Comparison of ENCODE assay signal across 20 cellular contexts in genomic region chr10:119286983-119287612, GRCh38.
DNase-seq lines count a peak whose midpoint lies in the region; ATAC-seq and TF ChIP-seq lines count a peak whose summit lies in the region.
"Had no signal": no experiment of that assay in that cellular context is flagged by ENCODE, and none has a peak within 500 bp of the region (broad histone marks: within the 10 kb centered on the region; RNA-seq: fewer than 3 reads in every experiment).

No MANE protein-coding gene starts in this region.

- no peak for DNase-seq in activated CD4-positive, alpha-beta T cell treated with anti-CD3 and anti-CD28 coated beads, Interleukin-2, amount 10 ng/mL, durations not matched to agents 24 days and 14 days
- no peak for DNase-seq in activated CD4-positive, alpha-beta T cell treated with anti-CD3 and anti-CD28 coated beads for 1 hour
- no peak for DNase-seq in CD4-positive, alpha-beta T cell
- no peak for DNase-seq in activated naive CD8-positive, alpha-beta T cell treated with anti-CD3 and anti-CD28 coated beads for 36 hours
- DNase-seq in natural killer cell treated with Interleukin-12 subunit alpha and Interleukin-12 subunit beta and Interleukin-15 and Interleukin-18, amount 100 ng/mL, for 72 hours (ENCODE audit: low spot score), result no peak
- DNase-seq in NCI-H1436 (lab: John Stamatoyannopoulos, UW) (no peak), COLO668 (lab: John Stamatoyannopoulos, UW; ENCODE audit: unreplicated experiment) (no peak), SKM-1 treated with dmso at 0.1 percent for 144 hours (lab: John Stamatoyannopoulos, UW; ENCODE audit: unreplicated experiment) (no peak)
- DNase-seq: activated CD4-positive, CD25-positive, alpha-beta regulatory T cell; C1 segment of cervical spinal cord; DMS153; Karpas-422; NCI-H2171 treated with DMSO at 0.1 percent for 48 hours; NCI-H748 treated with DMSO at 0.1 percent for 48 hours; SIG-M5; stimulated activated CD4-positive, alpha-beta T cell treated with anti-CD3 and anti-CD28 coated beads, Interleukin-4, amount 100 ng/mL, for 24 hours; testis had no signal

- POLR2A ChIA-PET in CD4-positive, alpha-beta T cell (lab: Charles Lee), result interaction anchor here (0.6 to 1.6 kb wide), 3 partner anchors 19 to 303 kb away, joined by 3 to 4 read pairs (median 3); no protein-coding TSS in a partner anchor

- H3K4me1 Mint-ChIP-seq in activated CD4-positive, alpha-beta T cell treated with anti-CD3 and anti-CD28 coated beads, Interleukin-2, amount 10 ng/mL, durations not matched to agents 24 days and 14 days, result peaks cover 70% of the 10 kb centered on the region
- peaks cover 86% of the 10 kb centered on the region for H3K4me1 Mint-ChIP-seq in CD4-positive, alpha-beta T cell (ENCODE audit: low read depth)
- H3K4me1 Mint-ChIP-seq in activated naive CD8-positive, alpha-beta T cell treated with anti-CD3 and anti-CD28 coated beads for 36 hours, result peaks cover 64% of the 10 kb centered on the region
- peaks cover 62 to 66% of the 10 kb centered on the region in 2 donors for H3K4me1 Mint-ChIP-seq in natural killer cell treated with Interleukin-12 subunit alpha and Interleukin-12 subunit beta and Interleukin-15 and Interleukin-18, amount 100 ng/mL, for 72 hours (ENCODE audit: low read depth in 2 of 2)

- H3K27ac ChIP-seq in CD4-positive, alpha-beta T cell (ENCODE audit: low read depth, low read length), result no peak overlapping the region
- H3K27ac ChIP-seq: cardiac muscle cell had no signal

- H3K36me3 Mint-ChIP-seq in activated CD4-positive, alpha-beta T cell treated with anti-CD3 and anti-CD28 coated beads, Interleukin-2, amount 10 ng/mL, durations not matched to agents 24 days and 14 days (ENCODE audit: low read depth), result peaks cover 2% of the 10 kb centered on the region
- H3K36me3 Mint-ChIP-seq in CD4-positive, alpha-beta T cell (ENCODE audit: low read depth), result no peaks in the 10 kb centered on the region
- peaks cover 2% of the 10 kb centered on the region for H3K36me3 Mint-ChIP-seq in activated naive CD8-positive, alpha-beta T cell treated with anti-CD3 and anti-CD28 coated beads for 36 hours
- H3K36me3 Mint-ChIP-seq in natural killer cell treated with Interleukin-12 subunit alpha and Interleukin-12 subunit beta and Interleukin-15 and Interleukin-18, amount 100 ng/mL, for 72 hours, result no peaks in the 10 kb centered on the region

- H3K4me3 Mint-ChIP-seq in activated CD4-positive, alpha-beta T cell treated with anti-CD3 and anti-CD28 coated beads, Interleukin-2, amount 10 ng/mL, durations not matched to agents 24 days and 14 days, result peak overlapping the region; percentile 26
- peak overlapping the region; percentile 7 for H3K4me3 Mint-ChIP-seq in CD4-positive, alpha-beta T cell
- no peak overlapping the region for H3K4me3 Mint-ChIP-seq in activated naive CD8-positive, alpha-beta T cell treated with anti-CD3 and anti-CD28 coated beads for 36 hours
- no peak overlapping the region for H3K4me3 Mint-ChIP-seq in natural killer cell treated with Interleukin-12 subunit alpha and Interleukin-12 subunit beta and Interleukin-15 and Interleukin-18, amount 100 ng/mL, for 72 hours

- no peak for ATAC-seq in CD4-positive, alpha-beta T cell (ENCODE audit: poor library complexity)
- no peak for ATAC-seq in natural killer cell treated with Interleukin-12 subunit alpha and Interleukin-12 subunit beta and Interleukin-15 and Interleukin-18, amount 100 ng/mL, for 72 hours
- ATAC-seq: gastroesophageal sphincter, left lobe of liver had no signal

- TF ChIP-seq CTCF in CD4-positive, alpha-beta T cell (IDR thresholded peaks at IDR 0.05), result no peak

- H3K27me3 Mint-ChIP-seq in activated CD4-positive, alpha-beta T cell treated with anti-CD3 and anti-CD28 coated beads, Interleukin-2, amount 10 ng/mL, durations not matched to agents 24 days and 14 days, result no peaks in the 10 kb centered on the region
- H3K27me3 Mint-ChIP-seq in CD4-positive, alpha-beta T cell, result no peaks in the 10 kb centered on the region
- H3K27me3 Mint-ChIP-seq in activated naive CD8-positive, alpha-beta T cell treated with anti-CD3 and anti-CD28 coated beads for 36 hours, result no peaks in the 10 kb centered on the region
- peaks cover 0 to 3% of the 10 kb centered on the region in 2 donors for H3K27me3 Mint-ChIP-seq in natural killer cell treated with Interleukin-12 subunit alpha and Interleukin-12 subunit beta and Interleukin-15 and Interleukin-18, amount 100 ng/mL, for 72 hours

- H3K9me3 Mint-ChIP-seq in activated CD4-positive, alpha-beta T cell treated with anti-CD3 and anti-CD28 coated beads, Interleukin-2, amount 10 ng/mL, durations not matched to agents 24 days and 14 days, result no peaks in the 10 kb centered on the region
- no peaks in the 10 kb centered on the region for H3K9me3 Mint-ChIP-seq in CD4-positive, alpha-beta T cell
- peaks cover under 1% of the 10 kb centered on the region for H3K9me3 Mint-ChIP-seq in activated naive CD8-positive, alpha-beta T cell treated with anti-CD3 and anti-CD28 coated beads for 36 hours
- no peaks in the 10 kb centered on the region for H3K9me3 Mint-ChIP-seq in natural killer cell treated with Interleukin-12 subunit alpha and Interleukin-12 subunit beta and Interleukin-15 and Interleukin-18, amount 100 ng/mL, for 72 hours

- H3K27ac Mint-ChIP-seq in activated CD4-positive, alpha-beta T cell treated with anti-CD3 and anti-CD28 coated beads, Interleukin-2, amount 10 ng/mL, durations not matched to agents 24 days and 14 days, result peak overlapping the region; percentile 70
- peak overlapping the region; percentile 84 for H3K27ac Mint-ChIP-seq in CD4-positive, alpha-beta T cell
- H3K27ac Mint-ChIP-seq in activated naive CD8-positive, alpha-beta T cell treated with anti-CD3 and anti-CD28 coated beads for 36 hours, result peak overlapping the region; percentile 83
- H3K27ac Mint-ChIP-seq in natural killer cell treated with Interleukin-12 subunit alpha and Interleukin-12 subunit beta and Interleukin-15 and Interleukin-18, amount 100 ng/mL, for 72 hours, result peak overlapping the region; percentile 62 to 91

- no peaks in the 10 kb centered on the region for H3K27me3 ChIP-seq in CD4-positive, alpha-beta T cell (ENCODE audit: control insufficient read depth, insufficient read depth, low read length)
- H3K27me3 ChIP-seq: cardiac muscle cell, gastroesophageal sphincter, testis had no signal

- CTCF ChIA-PET in CD4-positive, alpha-beta T cell (lab: Charles Lee), result no interaction called here

- no peaks in the 10 kb centered on the region for H3K9me3 ChIP-seq in CD4-positive, alpha-beta T cell (ENCODE audit: control insufficient read depth, low read length)
- H3K9me3 ChIP-seq: gastroesophageal sphincter, testis had no signal

- intact Hi-C loops in activated CD4-positive, alpha-beta T cell treated with anti-CD3 and anti-CD28 coated beads, Interleukin-2, amount 10 ng/mL, durations not matched to agents 24 days and 14 days (cut with micrococcal nuclease), result loop anchor here (2.0 to 5.0 kb wide), 2 partner anchors 20 to 35 kb away; no protein-coding TSS in a partner anchor
- intact Hi-C loops in CD4-positive, alpha-beta T cell (cut with DNase I, micrococcal nuclease), result no loop called here

Comparison
In these comparisons a context has a peak if more than half of its experiments do, and no peak if none do; other contexts are left out.
1. H3K4me3 Mint-ChIP-seq: peak in activated CD4-positive, alpha-beta T cell treated with anti-CD3 and anti-CD28 coated beads, Interleukin-2, amount 10 ng/mL, durations not matched to agents 24 days and 14 days (single experiment) and CD4-positive, alpha-beta T cell (single experiment); none in activated naive CD8-positive, alpha-beta T cell treated with anti-CD3 and anti-CD28 coated beads for 36 hours (single experiment) and natural killer cell treated with Interleukin-12 subunit alpha and Interleukin-12 subunit beta and Interleukin-15 and Interleukin-18, amount 100 ng/mL, for 72 hours (single experiment).
2. Peak in every context shown above with its lines, with median percentiles within 50 percentile points of each other: H3K27ac Mint-ChIP-seq.